10 cellular contexts compared by ENCODE assay signal in genomic region chr20:11912013-11912663, GRCh38. TPM values are rescaled to one million over a fixed set of nuclear protein-coding genes. Genes with fewer than 3 reads are reported as not detected.
A peak's percentile ranks its signal among the peaks of the same experiment; 100 is the strongest.
DNase-seq lines count a peak whose midpoint lies in the region; FAIRE-seq and TF ChIP-seq lines count a peak whose summit lies in the region.
"Had no signal": no experiment of that assay in that cellular context is flagged by ENCODE, and none has a peak within 500 bp of the region (broad histone marks: within the 10 kb centered on the region; RNA-seq: fewer than 3 reads in every experiment).

No MANE protein-coding gene starts in this region.

- peak; percentile 80 for FAIRE-seq in H54 (lab: Jason Lieb, UNC)

- no peaks in the 10 kb centered on the region for H3K9me3 ChIP-seq in left ventricle myocardium inferior (replicated peaks)

- no peaks in the 10 kb centered on the region for H3K36me3 ChIP-seq in left ventricle myocardium inferior

- intact Hi-C loops in left ventricle myocardium inferior (cut with micrococcal nuclease) = no loop called here

- peak; percentile 48 for TF ChIP-seq CTCF in AG10803 (conservative IDR thresholded peaks at IDR 0.05; ENCODE audit: low read length)
- TF ChIP-seq CTCF in left ventricle myocardium inferior (IDR thresholded peaks at IDR 0.05; ENCODE audit: borderline replicate concordance) = peak; percentile 55

- H3K4me3 ChIP-seq in AG10803 (ENCODE audit: low read length) (no peak overlapping the region), left ventricle myocardium inferior (no peak overlapping the region)
- H3K4me3 ChIP-seq: SK-N-MC had no signal

- peaks cover 66% of the 10 kb centered on the region for H3K4me1 ChIP-seq in left ventricle myocardium inferior

- H3K27ac ChIP-seq in left ventricle myocardium inferior (replicated peaks) = no peak overlapping the region
- H3K27ac ChIP-seq: SK-N-MC had no signal

- no peak for DNase-seq in AG10803 (ENCODE audit: low read depth)
- no peak for DNase-seq in H54 (ENCODE audit: insufficient read length, low spot score)
- peak; percentile 39 for DNase-seq in RKO (ENCODE audit: low spot score)
- DNase-seq in left ventricle myocardium inferior = no peak
- DNase-seq in NCI-H1417 (lab: John Stamatoyannopoulos, UW) = no peak
- no peak for DNase-seq in NCI-H2196 (lab: John Stamatoyannopoulos, UW; ENCODE audit: unreplicated experiment)
- DNase-seq in HK-2 (ENCODE audit: unreplicated experiment) = no peak
- no peak for DNase-seq in stimulated activated CD8-positive, alpha-beta memory T cell treated with anti-CD3 and anti-CD28 coated beads, Interleukin-4, amount 100 ng/mL, for 48 hours
- DNase-seq: right cardiac atrium had no signal

- no peaks in the 10 kb centered on the region for H3K27me3 ChIP-seq in left ventricle myocardium inferior (ENCODE audit: low read depth)

- no peak for TF ChIP-seq POLR2A in H54 (IDR thresholded peaks at IDR 0.05; ENCODE audit: low read depth, low read length)

RNA-seq across cellular contexts. Expression of gene BTBD3, which starts 5.6 kb away (rescaled TPM):
- total RNA-seq in left ventricle myocardium inferior = 28.3 TPM
